21 cellular contexts compared by ENCODE assay signal in genomic region chr12:7337790-7338189, GRCh38. TPM values are rescaled to one million over a fixed set of nuclear protein-coding genes. Genes with fewer than 3 reads are reported as not detected.
"Had no signal": no experiment of that assay in that cellular context is flagged by ENCODE, and none has a peak within 500 bp of the region (broad histone marks: within the 10 kb centered on the region; RNA-seq: fewer than 3 reads in every experiment).

No MANE protein-coding gene starts in this region.

RNA-seq across cellular contexts. Expression of gene ACSM4, which starts 33.9 kb away (rescaled TPM):
- total RNA-seq: activated naive CD4-positive, alpha-beta T cell treated with anti-CD3 and anti-CD28 coated beads for 36 hours; activated naive CD4-positive, alpha-beta T cell treated with anti-CD3 and anti-CD28 coated beads, Interleukin-2, amount 50 U/mL, for 72 hours; activated naive CD8-positive, alpha-beta T cell treated with anti-CD3 and anti-CD28 coated beads for 36 hours; activated naive CD8-positive, alpha-beta T cell treated with anti-CD3 and anti-CD28 coated beads, Interleukin-2, amount 10 ng/mL, durations not matched to agents 7 days and 5 days; activated T-cell treated with anti-CD3 and anti-CD28 coated beads, Interleukin-2, amount 50 U/mL, for 4 hours; activated T-cell treated with anti-CD3 and anti-CD28 coated beads, Interleukin-2, amount 50 U/mL, for 72 hours; activated T-helper 1 cell treated with anti-CD3 and anti-CD28 coated beads, Interleukin-12 subunit alpha, Interleukin-12 subunit beta, Interleukin-2, Interleukin-4 antibody, amounts not matched to agents 30 ng/mL and 10 ng/mL and 1 ng/mL, durations not matched to agents 14 hours and 24 hours and 36 hours; activated T-helper 17 cell treated with anti-CD3 and anti-CD28 coated beads, Interleukin-2, amount 50 U/mL, for 72 hours; activated T-helper 2 cell treated with anti-CD3 and anti-CD28 coated beads, Interferon-gamma antibody, Interleukin-2, Interleukin-4, amounts not matched to agents 10 μg/mL and 5 μg/mL and 100 μg/mL, durations not matched to agents 14 hours and 24 hours and 36 hours; adrenal gland; aorta; ascending aorta; astrocyte; body of pancreas; breast epithelium; bronchial epithelial cell; cardiac muscle cell; cardiac septum; cerebellum; chondrocyte had no signal
- polyA plus RNA-seq: adipose tissue, adrenal gland, aorta, cardiac muscle cell had no signal
